1 cellular context compared by ENCODE assay signal in genomic region chr2:145674705-145675104, GRCh38.
TF ChIP-seq lines count a peak whose summit lies in the region.

No MANE protein-coding gene starts in this region.

TF ChIP-seq in HepG2, 621 proteins besides CTCF, POLR2A, EP300 and RAD21 (continued from another document):
- TF ChIP-seq ZNF512B (CRISPR knock-in tag; IDR thresholded peaks at IDR 0.05; ENCODE audit: borderline replicate concordance) (no peak), SNAI1 (CRISPR knock-in tag; IDR thresholded peaks at IDR 0.05; ENCODE audit: borderline replicate concordance) (no peak), ZNF572 (CRISPR knock-in tag; IDR thresholded peaks at IDR 0.05) (no peak), ZSCAN20 (CRISPR knock-in tag; IDR thresholded peaks at IDR 0.05; ENCODE audit: borderline replicate concordance) (no peak), ZNF749 (CRISPR knock-in tag; IDR thresholded peaks at IDR 0.05; ENCODE audit: borderline replicate concordance) (no peak), EED (CRISPR knock-in tag; IDR thresholded peaks at IDR 0.05) (no peak), ETV6 (CRISPR knock-in tag; conservative IDR thresholded peaks at IDR 0.05) (no peak), CREB3 (CRISPR knock-in tag; IDR thresholded peaks at IDR 0.05) (no peak), TAF1 (CRISPR knock-in tag; IDR thresholded peaks at IDR 0.05) (no peak), NONO (IDR thresholded peaks at IDR 0.05) (no peak), NONO (CRISPR knock-in tag; conservative IDR thresholded peaks at IDR 0.05) (no peak), HOXA9 (CRISPR knock-in tag; IDR thresholded peaks at IDR 0.05; ENCODE audit: borderline replicate concordance) (no peak), TP53 (CRISPR knock-in tag; conservative IDR thresholded peaks at IDR 0.05) (no peak), ZFP36L2 (CRISPR knock-in tag; IDR thresholded peaks at IDR 0.05) (no peak), ZNF660 (CRISPR knock-in tag; IDR thresholded peaks at IDR 0.05; ENCODE audit: borderline replicate concordance, low read depth) (no peak), CBFB (CRISPR knock-in tag; IDR thresholded peaks at IDR 0.05) (no peak), ZBTB4 (CRISPR knock-in tag; IDR thresholded peaks at IDR 0.05; ENCODE audit: borderline replicate concordance) (no peak), ZSCAN29 (CRISPR knock-in tag; conservative IDR thresholded peaks at IDR 0.05) (no peak), UBTF (CRISPR knock-in tag; IDR thresholded peaks at IDR 0.05) (no peak)
